8 cellular contexts compared by ENCODE assay signal in genomic region chrX:65034641-65035450, GRCh38. TPM values are rescaled to one million over a fixed set of nuclear protein-coding genes. Genes with fewer than 3 reads are reported as not detected.
DNase-seq lines count a peak whose midpoint lies in the region; ATAC-seq and TF ChIP-seq lines count a peak whose summit lies in the region.

ZC3H12B (plus strand) TSS chrX:65034826.

- H4K20me1 ChIP-seq in osteoblast (ENCODE audit: insufficient read depth, low read length), result no peaks in the 10 kb centered on the region

- ATAC-seq in HG03342 (IDR thresholded peaks at IDR 0.05; ENCODE audit: unreplicated experiment), result peak; percentile 92

- WGBS in testis, 2 donors, result 0% methylated on average over 1 to 34 of the region's 69 CpGs

- in situ Hi-C loops in GM18951 (cut with MboI; ENCODE audit: low sequenced_read_pairs, unreplicated experiment), result no loop called here

- CTCF ChIA-PET in activated naive CD4-positive, alpha-beta T cell treated with anti-CD3 and anti-CD28 coated beads for 36 hours (lab: Charles Lee), result interaction anchor here (0.6 to 1.3 kb wide), 4 partner anchors 52 to 190 kb away, joined by 3 read pairs; no protein-coding TSS in a partner anchor

- H3K79me2 ChIP-seq in osteoblast (ENCODE audit: insufficient read depth, low read length), result no peaks in the 10 kb centered on the region

- H2AFZ ChIP-seq in osteoblast (ENCODE audit: low read length), result peak within 1 kb of the TSS; percentile 94

- H3K4me3 Mint-ChIP-seq in activated naive CD4-positive, alpha-beta T cell treated with anti-CD3 and anti-CD28 coated beads for 36 hours, result peak within 1 kb of the TSS; percentile 90
- H3K4me3 Mint-ChIP-seq in glutamatergic neuron (ENCODE audit: unreplicated experiment), result peak within 1 kb of the TSS; percentile 89

- H3K36me3 ChIP-seq in osteoblast (ENCODE audit: insufficient read depth, low read length) (no peaks in the 10 kb centered on the region), testis (ENCODE audit: low read depth, missing control alignments) (no peaks in the 10 kb centered on the region)

- no peaks in the 10 kb centered on the region for H3K9me3 Mint-ChIP-seq in activated naive CD4-positive, alpha-beta T cell treated with anti-CD3 and anti-CD28 coated beads for 36 hours
- peaks cover 2% of the 10 kb centered on the region for H3K9me3 Mint-ChIP-seq in glutamatergic neuron (ENCODE audit: unreplicated experiment)

- H3K27me3 Mint-ChIP-seq in activated naive CD4-positive, alpha-beta T cell treated with anti-CD3 and anti-CD28 coated beads for 36 hours (ENCODE audit: low read depth), result no peaks in the 10 kb centered on the region
- no peaks in the 10 kb centered on the region for H3K27me3 Mint-ChIP-seq in glutamatergic neuron (ENCODE audit: unreplicated experiment)

- H3K4me1 ChIP-seq in osteoblast (ENCODE audit: insufficient read depth, low read length), result no peaks in the 10 kb centered on the region
- no peaks in the 10 kb centered on the region for H3K4me1 ChIP-seq in testis

- DNase-seq in AG08396 (ENCODE audit: low spot score) (peak; percentile 93), SHP77 treated with DMSO at 0.1 percent for 48 hours (lab: John Stamatoyannopoulos, UW) (peak; percentile 46), glutamatergic neuron (peak; percentile 79), osteoblast (ENCODE audit: insufficient read length, low spot score, missing footprints) (peak; percentile 92), testis (peak; percentile 82)
- DNase-seq in activated naive CD4-positive, alpha-beta T cell treated with anti-CD3 and anti-CD28 coated beads for 36 hours, result peak; percentile 83

- H3K36me3 Mint-ChIP-seq in activated naive CD4-positive, alpha-beta T cell treated with anti-CD3 and anti-CD28 coated beads for 36 hours (ENCODE audit: low read depth), result no peaks in the 10 kb centered on the region
- no peaks in the 10 kb centered on the region for H3K36me3 Mint-ChIP-seq in glutamatergic neuron (ENCODE audit: unreplicated experiment)

- TF ChIP-seq POLR2A in GM18951 (IDR thresholded peaks at IDR 0.05; ENCODE audit: extremely low read depth, insufficient read depth, insufficient read length) (peak; percentile 32), testis (IDR thresholded peaks at IDR 0.05) (no peak)

- H3K9me3 ChIP-seq in osteoblast (ENCODE audit: low read depth, low read length) (no peaks in the 10 kb centered on the region), testis (no peaks in the 10 kb centered on the region)

- peak within 1 kb of the TSS; percentile 74 for H3K4me2 ChIP-seq in osteoblast (ENCODE audit: insufficient read depth, low read length)

- H3K4me3 ChIP-seq in osteoblast (ENCODE audit: insufficient read depth, low read length) (peak within 1 kb of the TSS; percentile 69), testis (peak within 1 kb of the TSS; percentile 54 to 67)

- H3K27ac Mint-ChIP-seq in activated naive CD4-positive, alpha-beta T cell treated with anti-CD3 and anti-CD28 coated beads for 36 hours, result peak within 1 kb of the TSS; percentile 88
- H3K27ac Mint-ChIP-seq in glutamatergic neuron (ENCODE audit: unreplicated experiment), result peak within 1 kb of the TSS; percentile 55

- intact Hi-C loops in activated naive CD4-positive, alpha-beta T cell treated with anti-CD3 and anti-CD28 coated beads for 36 hours (cut with micrococcal nuclease), result loop anchor here (1.0 to 10.0 kb wide), 9 partner anchors 59 to 1280 kb away; partner anchors contain the start of genes AMER1, LAS1L and ZC4H2
- intact Hi-C loops in testis (cut with DNase I; ENCODE audit: low total_unique reads), result no loop called here

- TF ChIP-seq CTCF in glutamatergic neuron (IDR thresholded peaks at IDR 0.05; ENCODE audit: partially characterized antibody, unreplicated experiment), result no peak
- TF ChIP-seq CTCF in osteoblast (IDR thresholded peaks at IDR 0.05; ENCODE audit: extremely low read depth, low read depth, low read length), result peak; percentile 19
- TF ChIP-seq CTCF in testis (IDR thresholded peaks at IDR 0.05), result peak in 2 of 3 experiments; percentile 23 to 25

- peaks cover 27% of the 10 kb centered on the region for H3K4me1 Mint-ChIP-seq in activated naive CD4-positive, alpha-beta T cell treated with anti-CD3 and anti-CD28 coated beads for 36 hours (ENCODE audit: low read depth)
- H3K4me1 Mint-ChIP-seq in glutamatergic neuron (ENCODE audit: low read depth, unreplicated experiment), result no peaks in the 10 kb centered on the region

- H3K27me3 ChIP-seq in osteoblast (ENCODE audit: insufficient read depth, low read length) (no peaks in the 10 kb centered on the region), testis (no peaks in the 10 kb centered on the region)

- H3K27ac ChIP-seq in osteoblast (ENCODE audit: low read depth, low read length), result no peak within 1 kb of the TSS
- H3K27ac ChIP-seq in testis, result peak within 1 kb of the TSS; percentile 53 to 63

RNA-seq across cellular contexts. Expression of gene ZC3H12B, which starts in this region (rescaled TPM):
- under 1 TPM; 0.72 to 0.76 TPM for total RNA-seq in activated naive CD4-positive, alpha-beta T cell treated with anti-CD3 and anti-CD28 coated beads for 36 hours
- 0.20 TPM for total RNA-seq in glutamatergic neuron (ENCODE audit: unreplicated experiment)
- 1.1 and 1.8 TPM in 2 replicates for total RNA-seq in osteoblast
- total RNA-seq in testis, result under 1 TPM; 0.71 to 0.81 TPM
- polyA plus RNA-seq in testis (ENCODE audit: insufficient read depth, low read depth, low replicate concordance), result 0.67 TPM

Comparison
In these comparisons a context has a peak if more than half of its experiments do, and no peak if none do; other contexts are left out.
1. Peak in DNase-seq in activated naive CD4-positive, alpha-beta T cell treated with anti-CD3 and anti-CD28 coated beads for 36 hours; RNA of the gene not detected or under 1 TPM.
2. Peak in DNase-seq in glutamatergic neuron; RNA of the gene not detected or under 1 TPM.
3. Peak in DNase-seq, H3K4me3 ChIP-seq and H3K27ac ChIP-seq in testis; RNA of the gene not detected or under 1 TPM.